8 cellular contexts compared by ENCODE assay signal in the genomic region with DNA sequence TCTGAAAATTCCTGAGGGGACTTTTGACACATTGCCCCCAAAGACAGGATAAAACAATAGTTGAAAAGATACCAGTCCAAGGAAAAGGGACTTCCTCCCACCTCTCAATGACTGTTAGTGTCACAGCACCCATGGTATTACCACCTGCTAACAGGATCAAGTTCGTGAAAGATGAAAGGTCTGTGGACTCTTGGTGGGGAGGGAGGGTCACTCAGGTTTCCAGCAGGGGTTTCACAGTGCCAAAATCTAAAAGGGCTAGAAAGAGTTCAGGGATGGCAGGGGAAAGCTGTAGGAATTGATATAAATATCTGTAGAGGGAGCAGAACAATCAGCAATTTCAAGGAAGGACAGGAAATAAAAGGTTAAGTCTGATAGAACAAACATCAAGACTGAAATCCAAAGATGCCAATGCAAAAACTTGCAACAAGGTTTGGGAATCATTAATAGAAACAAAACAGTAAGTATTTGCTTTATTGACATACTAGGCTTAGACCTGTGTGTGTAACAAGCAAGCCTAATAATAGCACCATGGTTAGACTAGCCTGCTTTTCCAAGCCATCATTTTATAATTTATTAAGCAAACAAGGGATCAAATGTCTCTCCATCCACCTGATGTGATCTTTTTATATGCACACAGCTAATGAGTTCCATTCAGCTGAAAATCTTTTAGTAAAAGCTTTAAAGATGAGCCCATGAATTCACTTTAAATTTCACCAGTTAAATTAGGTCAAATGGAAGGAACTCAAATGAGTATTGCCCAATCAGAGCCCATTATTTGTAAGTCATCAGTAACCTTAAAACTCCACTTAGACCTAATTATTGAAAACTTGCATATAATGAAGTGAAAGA. TPM values are rescaled to one million over a fixed set of nuclear protein-coding genes. Genes with fewer than 3 reads are reported as not detected.
DNase-seq lines count a peak whose midpoint lies in the region; TF ChIP-seq lines count a peak whose summit lies in the region.

No MANE protein-coding gene starts in this region.

- POLR2A ChIA-PET in Caco-2 (lab: Charles Lee) = interaction anchor here (6.2 kb wide), 1 partner anchor 12 kb away, joined by 152 read pairs; no protein-coding TSS in a partner anchor

- H3K27me3 Mint-ChIP-seq in Caco-2 (ENCODE audit: insufficient read depth, unreplicated experiment) (no peaks in the 10 kb centered on the region), neural progenitor cell (ENCODE audit: insufficient read depth, low read depth) (peaks cover 2% of the 10 kb centered on the region)

- H3K9me3 ChIP-seq in Caco-2 (no peaks in the 10 kb centered on the region), ectodermal cell (ENCODE audit: control insufficient read depth, low read length) (no peaks in the 10 kb centered on the region), neural progenitor cell (ENCODE audit: low read depth) (no peaks in the 10 kb centered on the region)

- peaks cover 68% of the 10 kb centered on the region for H4K20me1 ChIP-seq in neural progenitor cell (ENCODE audit: low read depth)

- 53% methylated on average over 1 of the region's 1 CpG for WGBS in ectodermal cell, 2 experiments

- peak overlapping the region; percentile 99 for H3K4me2 ChIP-seq in neural progenitor cell

- in situ Hi-C loops in KBM-7 (cut with MboI; ENCODE audit: low pct_unique_long_range_greater_than_20kb, low sequenced_read_pairs) = no loop called here

- peak overlapping the region; percentile 98 for H3K27ac Mint-ChIP-seq in Caco-2 (ENCODE audit: unreplicated experiment)
- no peak overlapping the region for H3K27ac Mint-ChIP-seq in neural progenitor cell

- H3K4me3 ChIP-seq in Caco-2 (ENCODE audit: low read depth, low read length) = peak overlapping the region; percentile 8
- peak overlapping the region; percentile 96 for H3K4me3 ChIP-seq in ectodermal cell (ENCODE audit: insufficient read depth, low read depth, low read length)
- peak overlapping the region; percentile 71 for H3K4me3 ChIP-seq in neural progenitor cell

- peaks cover 93% of the 10 kb centered on the region for H3K79me2 ChIP-seq in neural progenitor cell (ENCODE audit: low read depth)

- H3K36me3 ChIP-seq in Caco-2 (ENCODE audit: control insufficient read depth, insufficient read depth, low read length) = peaks cover 3% of the 10 kb centered on the region
- peaks cover 51% of the 10 kb centered on the region for H3K36me3 ChIP-seq in ectodermal cell (ENCODE audit: control insufficient read depth, insufficient read depth, low read length)
- H3K36me3 ChIP-seq in neural progenitor cell = peaks cover 30% of the 10 kb centered on the region

- H3F3A ChIP-seq in neural progenitor cell (ENCODE audit: low read depth) = peaks cover 90% of the 10 kb centered on the region

- H3K9ac ChIP-seq in neural progenitor cell = peak overlapping the region; percentile 97

- H3K36me3 Mint-ChIP-seq in Caco-2 (ENCODE audit: insufficient read depth, unreplicated experiment) (peaks cover 89% of the 10 kb centered on the region), neural progenitor cell (peaks cover 51% of the 10 kb centered on the region)

- peaks cover 45% of the 10 kb centered on the region for H3K4me1 ChIP-seq in Caco-2
- peaks cover 17% of the 10 kb centered on the region for H3K4me1 ChIP-seq in ectodermal cell (ENCODE audit: control insufficient read depth, insufficient read depth, low read length)
- H3K4me1 ChIP-seq in neural progenitor cell = peaks cover 30% of the 10 kb centered on the region

- no peak for DNase-seq in Caco-2
- peak; percentile 43 for DNase-seq in NCI-H146 (lab: John Stamatoyannopoulos, UW)
- DNase-seq in neural progenitor cell (ENCODE audit: low spot score) = no peak
- DNase-seq in occipital lobe (lab: John Stamatoyannopoulos, UW) = no peak
- DNase-seq in anterior cingulate cortex (lab: John Stamatoyannopoulos, UW) = no peak
- no peak for DNase-seq in KBM-7
- DNase-seq in NCI-H128 (lab: John Stamatoyannopoulos, UW; ENCODE audit: unreplicated experiment) = no peak

- CTCF ChIA-PET in Caco-2 (lab: Charles Lee) = interaction anchor here (1.1 kb wide), 1 partner anchor 14 kb away, joined by 3 read pairs; no protein-coding TSS in a partner anchor

- BruUV-seq in Caco-2 (replicated peaks; lab: Mats Ljungman, UMichigan) = no TSS peak

- H3K27ac ChIP-seq in ectodermal cell (ENCODE audit: insufficient read depth, low read depth, low read length, poor library complexity, severe bottlenecking) = no peak overlapping the region
- peak overlapping the region; percentile 45 for H3K27ac ChIP-seq in neural progenitor cell

- TF ChIP-seq CTCF in Caco-2 (IDR thresholded peaks at IDR 0.05; ENCODE audit: insufficient read depth in 1 of 2, low read depth in 1 of 2, low read length in 1 of 2, severe bottlenecking in 1 of 2, unreplicated experiment in 1 of 2) (no peak), neural progenitor cell (IDR thresholded peaks at IDR 0.05) (no peak)

- H3K27me3 ChIP-seq in Caco-2 (replicated peaks; ENCODE audit: control insufficient read depth, insufficient read depth, low read length) (no peaks in the 10 kb centered on the region), ectodermal cell (ENCODE audit: control insufficient read depth, insufficient read depth, low read length, poor library complexity, severe bottlenecking) (no peaks in the 10 kb centered on the region), neural progenitor cell (no peaks in the 10 kb centered on the region)

- H2AFZ ChIP-seq in neural progenitor cell (replicated peaks) = no peak overlapping the region

- intact Hi-C loops in Caco-2 (cut with micrococcal nuclease; ENCODE audit: unreplicated experiment) = no loop called here

- H3K4me1 Mint-ChIP-seq in Caco-2 (ENCODE audit: low read depth, unreplicated experiment) (peaks cover 32% of the 10 kb centered on the region), neural progenitor cell (peaks cover 39% of the 10 kb centered on the region)

- peak overlapping the region; percentile 100 for H3K4me3 Mint-ChIP-seq in Caco-2 (ENCODE audit: unreplicated experiment)
- H3K4me3 Mint-ChIP-seq in neural progenitor cell = peak overlapping the region; percentile 77

- H3K9me3 Mint-ChIP-seq in Caco-2 (ENCODE audit: unreplicated experiment) (no peaks in the 10 kb centered on the region), neural progenitor cell (no peaks in the 10 kb centered on the region)

RNA-seq across cellular contexts. Expression of a gene that starts 3.7 kb away (rescaled TPM):
- total RNA-seq in Caco-2 (2022) (130 and 134 TPM in 2 replicates), neural progenitor cell (ENCODE audit: low replicate concordance) (202 and 232 TPM in 2 replicates), occipital lobe (146 TPM)
- 165 TPM for polyA plus RNA-seq in ectodermal cell (2013, experiment 1 of 4)
- polyA plus RNA-seq in ectodermal cell (2013, experiment 2 of 4) = 171 TPM
- polyA plus RNA-seq in ectodermal cell (2013, experiment 3 of 4) = 114 TPM
- polyA plus RNA-seq in ectodermal cell (2013, experiment 4 of 4) = 126 TPM

RNA-seq across cellular contexts. Expression of a gene that starts 26.5 kb away (rescaled TPM):
- total RNA-seq in Caco-2 (2022) (16.1 and 17.6 TPM in 2 replicates), neural progenitor cell (ENCODE audit: low replicate concordance) (not detected in 2 replicates), occipital lobe (0.31 TPM)
- polyA plus RNA-seq in ectodermal cell (2013, experiment 1 of 4) = 0.37 TPM
- 0.75 TPM for polyA plus RNA-seq in ectodermal cell (2013, experiment 2 of 4)
- 0.64 TPM for polyA plus RNA-seq in ectodermal cell (2013, experiment 3 of 4)
- polyA plus RNA-seq in ectodermal cell (2013, experiment 4 of 4) = 0.57 TPM

RNA-seq across cellular contexts. Expression of a gene that starts 53.7 kb away (rescaled TPM):
- total RNA-seq in Caco-2 (2022) (178 TPM in 2 replicates), neural progenitor cell (ENCODE audit: low replicate concordance) (133 and 201 TPM in 2 replicates), occipital lobe (105 TPM)
- polyA plus RNA-seq in ectodermal cell (2013, experiment 1 of 4) = 165 TPM
- 142 TPM for polyA plus RNA-seq in ectodermal cell (2013, experiment 2 of 4)
- 126 TPM for polyA plus RNA-seq in ectodermal cell (2013, experiment 3 of 4)
- 121 TPM for polyA plus RNA-seq in ectodermal cell (2013, experiment 4 of 4)

Comparison
In these comparisons a context has a peak if more than half of its experiments do, and no peak if none do; other contexts are left out.
1. H3K4me3 ChIP-seq: peak in every context shown above with its lines; median percentile 96 in ectodermal cell; 71 in neural progenitor cell; 8 in Caco-2.
2. RNA of a gene that starts 26.5 kb away (total RNA-seq): 16.1 to 17.6 TPM in Caco-2; 0.31 TPM in occipital lobe (single experiment) and not detected in neural progenitor cell; every median in the first group is over 10 times any median in the second.